In the genomic region with DNA sequence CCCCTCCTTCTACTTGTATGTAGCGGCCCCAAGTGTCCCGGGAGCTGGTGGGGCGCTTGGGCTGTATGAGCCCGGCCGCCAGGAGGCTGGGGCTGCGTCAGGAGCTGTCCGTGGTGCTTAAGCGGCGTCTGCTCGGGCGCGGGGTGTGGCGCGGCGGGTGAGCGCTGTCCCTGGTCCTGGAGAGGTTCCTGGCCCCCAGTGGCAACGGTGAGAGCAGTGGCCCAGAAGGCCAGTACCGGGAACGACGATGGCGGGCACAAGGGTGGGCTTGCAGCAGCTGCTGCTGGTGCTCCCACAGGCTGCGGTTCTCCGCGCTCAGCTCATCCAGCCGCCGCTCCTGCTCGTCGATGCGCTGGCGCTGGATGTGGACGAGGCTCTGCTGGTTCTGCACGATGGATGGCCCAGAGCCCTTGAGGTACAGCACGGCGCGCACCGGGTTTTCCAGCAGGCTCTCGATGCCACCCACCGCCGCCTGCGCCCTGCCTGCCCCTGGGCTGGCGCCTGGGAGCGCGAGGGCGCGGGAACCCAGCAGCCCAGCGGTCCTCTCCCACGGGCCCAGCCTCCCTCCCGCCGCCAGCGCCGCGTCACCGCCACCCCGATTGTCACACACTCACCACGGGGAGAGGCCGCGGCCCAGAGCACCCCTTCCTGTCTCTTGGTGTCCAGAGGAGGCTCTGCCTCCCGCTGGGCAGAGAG, we compare ENCODE assay signal across 1 cellular context.
A peak's percentile ranks its signal among the peaks of the same experiment; 100 is the strongest.
TF ChIP-seq lines count a peak whose summit lies in the region.

No MANE protein-coding gene starts in this region.

TF ChIP-seq in HepG2, 621 proteins besides CTCF, POLR2A, EP300 and RAD21 (continued from another document and continues in another):
- TF ChIP-seq, protein P1, sequence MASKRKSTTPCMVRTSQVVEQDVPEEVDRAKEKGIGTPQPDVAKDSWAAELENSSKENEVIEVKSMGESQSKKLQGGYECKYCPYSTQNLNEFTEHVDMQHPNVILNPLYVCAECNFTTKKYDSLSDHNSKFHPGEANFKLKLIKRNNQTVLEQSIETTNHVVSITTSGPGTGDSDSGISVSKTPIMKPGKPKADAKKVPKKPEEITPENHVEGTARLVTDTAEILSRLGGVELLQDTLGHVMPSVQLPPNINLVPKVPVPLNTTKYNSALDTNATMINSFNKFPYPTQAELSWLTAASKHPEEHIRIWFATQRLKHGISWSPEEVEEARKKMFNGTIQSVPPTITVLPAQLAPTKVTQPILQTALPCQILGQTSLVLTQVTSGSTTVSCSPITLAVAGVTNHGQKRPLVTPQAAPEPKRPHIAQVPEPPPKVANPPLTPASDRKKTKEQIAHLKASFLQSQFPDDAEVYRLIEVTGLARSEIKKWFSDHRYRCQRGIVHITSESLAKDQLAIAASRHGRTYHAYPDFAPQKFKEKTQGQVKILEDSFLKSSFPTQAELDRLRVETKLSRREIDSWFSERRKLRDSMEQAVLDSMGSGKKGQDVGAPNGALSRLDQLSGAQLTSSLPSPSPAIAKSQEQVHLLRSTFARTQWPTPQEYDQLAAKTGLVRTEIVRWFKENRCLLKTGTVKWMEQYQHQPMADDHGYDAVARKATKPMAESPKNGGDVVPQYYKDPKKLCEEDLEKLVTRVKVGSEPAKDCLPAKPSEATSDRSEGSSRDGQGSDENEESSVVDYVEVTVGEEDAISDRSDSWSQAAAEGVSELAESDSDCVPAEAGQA (IDR thresholded peaks at IDR 0.05; ENCODE audit: low read depth), result no peak
- TF ChIP-seq, protein P1 (CRISPR knock-in tag; IDR thresholded peaks at IDR 0.05; ENCODE audit: borderline replicate concordance), result peak; percentile 100
- TF ChIP-seq ZNF451 (CRISPR knock-in tag; IDR thresholded peaks at IDR 0.05) (peak; percentile 100), JUNB (CRISPR knock-in tag; IDR thresholded peaks at IDR 0.05; ENCODE audit: borderline replicate concordance) (peak; percentile 97), ZMYM4 (CRISPR knock-in tag; IDR thresholded peaks at IDR 0.05) (peak; percentile 98), ZNF121 (CRISPR knock-in tag; IDR thresholded peaks at IDR 0.05) (peak; percentile 89), MAF1 (CRISPR knock-in tag; IDR thresholded peaks at IDR 0.05; ENCODE audit: borderline replicate concordance) (peak; percentile 100), KMT2B (CRISPR knock-in tag; IDR thresholded peaks at IDR 0.05) (peak; percentile 98), GTF2F1 (IDR thresholded peaks at IDR 0.05; ENCODE audit: low read length) (no peak), NR1H2 (CRISPR knock-in tag; IDR thresholded peaks at IDR 0.05; ENCODE audit: borderline replicate concordance, low read depth) (peak; percentile 99), ISL2 (CRISPR knock-in tag; IDR thresholded peaks at IDR 0.05) (peak; percentile 97), ZC3H13 (CRISPR knock-in tag; IDR thresholded peaks at IDR 0.05) (peak; percentile 99), ZFP82 (CRISPR knock-in tag; IDR thresholded peaks at IDR 0.05; ENCODE audit: borderline replicate concordance) (peak; percentile 100), MTA3 (CRISPR knock-in tag; IDR thresholded peaks at IDR 0.05) (peak; percentile 96), ZNF530 (CRISPR knock-in tag; IDR thresholded peaks at IDR 0.05; ENCODE audit: low read depth) (peak; percentile 99), RBAK (CRISPR knock-in tag; IDR thresholded peaks at IDR 0.05) (peak; percentile 93; the same call in 1 of the 2 replicates), ZBTB1 (CRISPR knock-in tag; IDR thresholded peaks at IDR 0.05; ENCODE audit: borderline replicate concordance) (peak; percentile 98), ZNF30 (CRISPR knock-in tag; IDR thresholded peaks at IDR 0.05) (peak; percentile 100), ZNF773 (CRISPR knock-in tag; IDR thresholded peaks at IDR 0.05; ENCODE audit: borderline replicate concordance) (peak; percentile 100), ZNF501 (CRISPR knock-in tag; IDR thresholded peaks at IDR 0.05) (peak; percentile 100), SMAD3 (CRISPR knock-in tag; IDR thresholded peaks at IDR 0.05) (peak; percentile 100), ERF (CRISPR knock-in tag; IDR thresholded peaks at IDR 0.05) (peak; percentile 100), AKAP8 (CRISPR knock-in tag; IDR thresholded peaks at IDR 0.05) (peak; percentile 96), ZFP36L2 (CRISPR knock-in tag; IDR thresholded peaks at IDR 0.05) (peak; percentile 99), ZNF878 (CRISPR knock-in tag; IDR thresholded peaks at IDR 0.05) (peak; percentile 100), ZFP36L1 (CRISPR knock-in tag; IDR thresholded peaks at IDR 0.05) (peak; percentile 100), ZNF724P (CRISPR knock-in tag; IDR thresholded peaks at IDR 0.05; ENCODE audit: borderline replicate concordance) (peak; percentile 100), SAFB2 (CRISPR knock-in tag; IDR thresholded peaks at IDR 0.05; ENCODE audit: borderline replicate concordance, low read depth) (peak; percentile 99), ZNF713 (CRISPR knock-in tag; IDR thresholded peaks at IDR 0.05) (peak; percentile 94), ZBTB38 (CRISPR knock-in tag; IDR thresholded peaks at IDR 0.05) (peak; percentile 99), ZNF251 (CRISPR knock-in tag; IDR thresholded peaks at IDR 0.05) (peak; percentile 99), ZNF883 (CRISPR knock-in tag; IDR thresholded peaks at IDR 0.05; ENCODE audit: not compliant biosample characterization) (peak; percentile 100), BCL6 (CRISPR knock-in tag; IDR thresholded peaks at IDR 0.05) (peak; percentile 92), POLR2AphosphoS5 (IDR thresholded peaks at IDR 0.05; ENCODE audit: low read depth, low read length) (no peak)
- TF ChIP-seq, protein P2, sequence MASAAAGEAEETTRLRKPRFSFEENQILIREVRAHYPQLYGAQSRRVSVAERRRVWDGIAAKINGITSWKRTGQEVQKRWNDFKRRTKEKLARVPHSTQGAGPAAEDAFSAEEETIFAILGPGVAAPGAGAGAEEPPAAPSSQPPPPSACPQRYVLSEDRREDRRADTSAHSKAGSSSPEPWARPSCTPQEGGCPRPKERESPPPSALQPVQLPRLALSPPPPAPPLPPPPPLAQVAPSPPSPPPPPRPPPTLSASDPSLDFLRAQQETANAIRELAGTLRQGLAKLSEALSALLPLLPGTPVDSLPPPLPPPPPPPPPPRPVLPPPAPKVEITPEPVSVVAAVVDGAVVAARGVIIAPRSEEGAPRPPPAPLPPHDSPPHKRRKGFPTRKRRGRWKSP (CRISPR knock-in tag; IDR thresholded peaks at IDR 0.05), result peak; percentile 99
- TF ChIP-seq, protein P3, sequence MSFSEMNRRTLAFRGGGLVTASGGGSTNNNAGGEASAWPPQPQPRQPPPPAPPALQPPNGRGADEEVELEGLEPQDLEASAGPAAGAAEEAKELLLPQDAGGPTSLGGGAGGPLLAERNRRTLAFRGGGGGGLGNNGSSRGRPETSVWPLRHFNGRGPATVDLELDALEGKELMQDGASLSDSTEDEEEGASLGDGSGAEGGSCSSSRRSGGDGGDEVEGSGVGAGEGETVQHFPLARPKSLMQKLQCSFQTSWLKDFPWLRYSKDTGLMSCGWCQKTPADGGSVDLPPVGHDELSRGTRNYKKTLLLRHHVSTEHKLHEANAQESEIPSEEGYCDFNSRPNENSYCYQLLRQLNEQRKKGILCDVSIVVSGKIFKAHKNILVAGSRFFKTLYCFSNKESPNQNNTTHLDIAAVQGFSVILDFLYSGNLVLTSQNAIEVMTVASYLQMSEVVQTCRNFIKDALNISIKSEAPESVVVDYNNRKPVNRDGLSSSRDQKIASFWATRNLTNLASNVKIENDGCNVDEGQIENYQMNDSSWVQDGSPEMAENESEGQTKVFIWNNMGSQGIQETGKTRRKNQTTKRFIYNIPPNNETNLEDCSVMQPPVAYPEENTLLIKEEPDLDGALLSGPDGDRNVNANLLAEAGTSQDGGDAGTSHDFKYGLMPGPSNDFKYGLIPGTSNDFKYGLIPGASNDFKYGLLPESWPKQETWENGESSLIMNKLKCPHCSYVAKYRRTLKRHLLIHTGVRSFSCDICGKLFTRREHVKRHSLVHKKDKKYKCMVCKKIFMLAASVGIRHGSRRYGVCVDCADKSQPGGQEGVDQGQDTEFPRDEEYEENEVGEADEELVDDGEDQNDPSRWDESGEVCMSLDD (CRISPR knock-in tag; IDR thresholded peaks at IDR 0.05; ENCODE audit: borderline replicate concordance), result peak; percentile 99
- TF ChIP-seq, protein P4, sequence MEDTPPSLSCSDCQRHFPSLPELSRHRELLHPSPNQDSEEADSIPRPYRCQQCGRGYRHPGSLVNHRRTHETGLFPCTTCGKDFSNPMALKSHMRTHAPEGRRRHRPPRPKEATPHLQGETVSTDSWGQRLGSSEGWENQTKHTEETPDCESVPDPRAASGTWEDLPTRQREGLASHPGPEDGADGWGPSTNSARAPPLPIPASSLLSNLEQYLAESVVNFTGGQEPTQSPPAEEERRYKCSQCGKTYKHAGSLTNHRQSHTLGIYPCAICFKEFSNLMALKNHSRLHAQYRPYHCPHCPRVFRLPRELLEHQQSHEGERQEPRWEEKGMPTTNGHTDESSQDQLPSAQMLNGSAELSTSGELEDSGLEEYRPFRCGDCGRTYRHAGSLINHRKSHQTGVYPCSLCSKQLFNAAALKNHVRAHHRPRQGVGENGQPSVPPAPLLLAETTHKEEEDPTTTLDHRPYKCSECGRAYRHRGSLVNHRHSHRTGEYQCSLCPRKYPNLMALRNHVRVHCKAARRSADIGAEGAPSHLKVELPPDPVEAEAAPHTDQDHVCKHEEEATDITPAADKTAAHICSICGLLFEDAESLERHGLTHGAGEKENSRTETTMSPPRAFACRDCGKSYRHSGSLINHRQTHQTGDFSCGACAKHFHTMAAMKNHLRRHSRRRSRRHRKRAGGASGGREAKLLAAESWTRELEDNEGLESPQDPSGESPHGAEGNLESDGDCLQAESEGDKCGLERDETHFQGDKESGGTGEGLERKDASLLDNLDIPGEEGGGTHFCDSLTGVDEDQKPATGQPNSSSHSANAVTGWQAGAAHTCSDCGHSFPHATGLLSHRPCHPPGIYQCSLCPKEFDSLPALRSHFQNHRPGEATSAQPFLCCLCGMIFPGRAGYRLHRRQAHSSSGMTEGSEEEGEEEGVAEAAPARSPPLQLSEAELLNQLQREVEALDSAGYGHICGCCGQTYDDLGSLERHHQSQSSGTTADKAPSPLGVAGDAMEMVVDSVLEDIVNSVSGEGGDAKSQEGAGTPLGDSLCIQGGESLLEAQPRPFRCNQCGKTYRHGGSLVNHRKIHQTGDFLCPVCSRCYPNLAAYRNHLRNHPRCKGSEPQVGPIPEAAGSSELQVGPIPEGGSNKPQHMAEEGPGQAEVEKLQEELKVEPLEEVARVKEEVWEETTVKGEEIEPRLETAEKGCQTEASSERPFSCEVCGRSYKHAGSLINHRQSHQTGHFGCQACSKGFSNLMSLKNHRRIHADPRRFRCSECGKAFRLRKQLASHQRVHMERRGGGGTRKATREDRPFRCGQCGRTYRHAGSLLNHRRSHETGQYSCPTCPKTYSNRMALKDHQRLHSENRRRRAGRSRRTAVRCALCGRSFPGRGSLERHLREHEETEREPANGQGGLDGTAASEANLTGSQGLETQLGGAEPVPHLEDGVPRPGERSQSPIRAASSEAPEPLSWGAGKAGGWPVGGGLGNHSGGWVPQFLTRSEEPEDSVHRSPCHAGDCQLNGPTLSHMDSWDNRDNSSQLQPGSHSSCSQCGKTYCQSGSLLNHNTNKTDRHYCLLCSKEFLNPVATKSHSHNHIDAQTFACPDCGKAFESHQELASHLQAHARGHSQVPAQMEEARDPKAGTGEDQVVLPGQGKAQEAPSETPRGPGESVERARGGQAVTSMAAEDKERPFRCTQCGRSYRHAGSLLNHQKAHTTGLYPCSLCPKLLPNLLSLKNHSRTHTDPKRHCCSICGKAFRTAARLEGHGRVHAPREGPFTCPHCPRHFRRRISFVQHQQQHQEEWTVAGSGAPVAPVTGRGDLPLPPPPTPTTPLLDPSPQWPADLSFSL (CRISPR knock-in tag; IDR thresholded peaks at IDR 0.05), result peak; percentile 90
- TF ChIP-seq, protein P5, sequence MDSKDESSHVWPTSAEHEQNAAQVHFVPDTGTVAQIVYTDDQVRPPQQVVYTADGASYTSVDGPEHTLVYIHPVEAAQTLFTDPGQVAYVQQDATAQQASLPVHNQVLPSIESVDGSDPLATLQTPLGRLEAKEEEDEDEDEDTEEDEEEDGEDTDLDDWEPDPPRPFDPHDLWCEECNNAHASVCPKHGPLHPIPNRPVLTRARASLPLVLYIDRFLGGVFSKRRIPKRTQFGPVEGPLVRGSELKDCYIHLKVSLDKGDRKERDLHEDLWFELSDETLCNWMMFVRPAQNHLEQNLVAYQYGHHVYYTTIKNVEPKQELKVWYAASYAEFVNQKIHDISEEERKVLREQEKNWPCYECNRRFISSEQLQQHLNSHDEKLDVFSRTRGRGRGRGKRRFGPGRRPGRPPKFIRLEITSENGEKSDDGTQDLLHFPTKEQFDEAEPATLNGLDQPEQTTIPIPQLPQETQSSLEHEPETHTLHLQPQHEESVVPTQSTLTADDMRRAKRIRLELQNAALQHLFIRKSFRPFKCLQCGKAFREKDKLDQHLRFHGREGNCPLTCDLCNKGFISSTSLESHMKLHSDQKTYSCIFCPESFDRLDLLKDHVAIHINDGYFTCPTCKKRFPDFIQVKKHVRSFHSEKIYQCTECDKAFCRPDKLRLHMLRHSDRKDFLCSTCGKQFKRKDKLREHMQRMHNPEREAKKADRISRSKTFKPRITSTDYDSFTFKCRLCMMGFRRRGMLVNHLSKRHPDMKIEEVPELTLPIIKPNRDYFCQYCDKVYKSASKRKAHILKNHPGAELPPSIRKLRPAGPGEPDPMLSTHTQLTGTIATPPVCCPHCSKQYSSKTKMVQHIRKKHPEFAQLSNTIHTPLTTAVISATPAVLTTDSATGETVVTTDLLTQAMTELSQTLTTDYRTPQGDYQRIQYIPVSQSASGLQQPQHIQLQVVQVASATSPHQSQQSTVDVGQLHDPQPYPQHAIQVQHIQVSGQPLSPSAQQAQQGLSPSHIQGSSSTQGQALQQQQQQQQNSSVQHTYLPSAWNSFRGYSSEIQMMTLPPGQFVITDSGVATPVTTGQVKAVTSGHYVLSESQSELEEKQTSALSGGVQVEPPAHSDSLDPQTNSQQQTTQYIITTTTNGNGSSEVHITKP (CRISPR knock-in tag; IDR thresholded peaks at IDR 0.05; ENCODE audit: low read depth), result peak; percentile 92
- TF ChIP-seq, protein P6, sequence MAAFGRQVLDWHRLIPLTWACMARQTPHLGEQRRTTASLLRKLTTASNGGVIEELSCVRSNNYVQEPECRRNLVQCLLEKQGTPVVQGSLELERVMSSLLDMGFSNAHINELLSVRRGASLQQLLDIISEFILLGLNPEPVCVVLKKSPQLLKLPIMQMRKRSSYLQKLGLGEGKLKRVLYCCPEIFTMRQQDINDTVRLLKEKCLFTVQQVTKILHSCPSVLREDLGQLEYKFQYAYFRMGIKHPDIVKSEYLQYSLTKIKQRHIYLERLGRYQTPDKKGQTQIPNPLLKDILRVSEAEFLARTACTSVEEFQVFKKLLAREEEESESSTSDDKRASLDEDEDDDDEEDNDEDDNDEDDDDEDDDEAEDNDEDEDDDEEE (CRISPR knock-in tag; IDR thresholded peaks at IDR 0.05), result peak; percentile 100
